Comparison of ENCODE assay signal across 10 cellular contexts in genomic region chr3:126850370-126851085, GRCh38.
DNase-seq lines count a peak whose midpoint lies in the region; ATAC-seq and TF ChIP-seq lines count a peak whose summit lies in the region.
"Had no signal": no experiment of that assay in that cellular context is flagged by ENCODE, and none has a peak within 500 bp of the region (broad histone marks: within the 10 kb centered on the region; RNA-seq: fewer than 3 reads in every experiment).

No MANE protein-coding gene starts in this region.

- TF ChIP-seq POLR2A in testis (IDR thresholded peaks at IDR 0.05), result no peak

- no peak overlapping the region for H3K4me3 Mint-ChIP-seq in chondrocyte (ENCODE audit: unreplicated experiment)
- no peak overlapping the region for H3K4me3 Mint-ChIP-seq in activated T-cell treated with anti-CD3 and anti-CD28 coated beads, Interleukin-2, amount 50 U/mL, for 24 hours

- DNase-seq in HS-27A (ENCODE audit: low read depth), result peak; percentile 79
- no peak for DNase-seq in chondrocyte (ENCODE audit: low spot score)
- DNase-seq in islet precursor cell, result peak; percentile 98
- peak; percentile 33 for DNase-seq in testis
- DNase-seq in activated T-cell treated with anti-CD3 and anti-CD28 coated beads, Interleukin-2, amount 50 U/mL, for 24 hours, result no peak
- DNase-seq: glutamatergic neuron; NCI-H69; stimulated activated naive CD4-positive, alpha-beta T cell treated with Interleukin-2 at 50 U/mL for 16 hours had no signal

- H3K36me3 ChIP-seq in testis (ENCODE audit: low read depth, missing control alignments), result no peaks in the 10 kb centered on the region

- intact Hi-C loops in testis (cut with DNase I; ENCODE audit: low total_unique reads), result no loop called here

- no peaks in the 10 kb centered on the region for H3K27me3 ChIP-seq in testis

- no peaks in the 10 kb centered on the region for H3K9me3 Mint-ChIP-seq in chondrocyte (ENCODE audit: low read depth)
- no peaks in the 10 kb centered on the region for H3K9me3 Mint-ChIP-seq in activated T-cell treated with anti-CD3 and anti-CD28 coated beads, Interleukin-2, amount 50 U/mL, for 24 hours

- TF ChIP-seq CTCF in chondrocyte (IDR thresholded peaks at IDR 0.05) (no peak), testis (IDR thresholded peaks at IDR 0.05) (no peak)

- H3K4me1 Mint-ChIP-seq in chondrocyte (ENCODE audit: low read depth), result peaks cover 39% of the 10 kb centered on the region
- no peaks in the 10 kb centered on the region for H3K4me1 Mint-ChIP-seq in activated T-cell treated with anti-CD3 and anti-CD28 coated beads, Interleukin-2, amount 50 U/mL, for 24 hours (ENCODE audit: low read depth)

- ATAC-seq in HG03457 (IDR thresholded peaks at IDR 0.05; ENCODE audit: unreplicated experiment), result no peak
- ATAC-seq in HG02763 (IDR thresholded peaks at IDR 0.05; ENCODE audit: unreplicated experiment), result no peak

- H3K4me1 ChIP-seq in testis, result peaks cover 7% of the 10 kb centered on the region

- H3K9me3 ChIP-seq in testis, result no peaks in the 10 kb centered on the region

- H3K27ac ChIP-seq in testis, result no peak overlapping the region

- H3K27ac Mint-ChIP-seq in chondrocyte (ENCODE audit: unreplicated experiment), result peak overlapping the region; percentile 93
- no peak overlapping the region for H3K27ac Mint-ChIP-seq in activated T-cell treated with anti-CD3 and anti-CD28 coated beads, Interleukin-2, amount 50 U/mL, for 24 hours

- no peaks in the 10 kb centered on the region for H3K27me3 Mint-ChIP-seq in chondrocyte (ENCODE audit: low read depth)
- H3K27me3 Mint-ChIP-seq in activated T-cell treated with anti-CD3 and anti-CD28 coated beads, Interleukin-2, amount 50 U/mL, for 24 hours, result no peaks in the 10 kb centered on the region

- WGBS in testis, 2 donors, result 60 to 68% methylated on average over 9 to 10 of the region's 10 CpGs

- no peaks in the 10 kb centered on the region for H3K36me3 Mint-ChIP-seq in chondrocyte (ENCODE audit: low read depth)
- H3K36me3 Mint-ChIP-seq in activated T-cell treated with anti-CD3 and anti-CD28 coated beads, Interleukin-2, amount 50 U/mL, for 24 hours (ENCODE audit: low read depth), result peaks cover 24% of the 10 kb centered on the region

- no peak overlapping the region for H3K4me3 ChIP-seq in testis

Comparison
In these comparisons a context has a peak if more than half of its experiments do, and no peak if none do; other contexts are left out.
1. DNase-seq: peak in HS-27A (single experiment), islet precursor cell (single experiment) and testis (single experiment); none in chondrocyte (single experiment) and activated T-cell treated with anti-CD3 and anti-CD28 coated beads, Interleukin-2, amount 50 U/mL, for 24 hours (single experiment).